Comparison of ENCODE assay signal across 18 cellular contexts in the genomic region with DNA sequence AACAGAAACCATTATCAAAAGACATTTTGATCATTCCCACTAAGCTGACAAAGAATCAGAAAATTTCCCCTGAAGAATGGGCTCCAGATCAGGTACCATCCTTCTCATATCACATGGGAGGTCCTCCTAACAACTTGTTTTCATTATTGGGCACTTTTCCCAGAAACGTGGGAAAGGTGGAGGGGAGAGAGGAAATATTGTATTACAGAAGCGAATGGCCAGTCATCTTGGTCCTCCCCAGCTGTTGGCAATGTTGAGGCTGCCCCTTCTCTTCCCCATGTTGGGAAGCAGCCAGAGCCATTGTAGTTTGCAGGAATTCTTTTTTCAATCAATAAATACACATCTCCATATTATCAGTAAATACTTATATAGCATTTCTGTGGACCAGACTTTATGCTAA.
"Had no signal": no experiment of that assay in that cellular context is flagged by ENCODE, and none has a peak within 500 bp of the region (broad histone marks: within the 10 kb centered on the region; RNA-seq: fewer than 3 reads in every experiment).

No MANE protein-coding gene starts in this region.

- H3K4me1 Mint-ChIP-seq: activated CD4-positive, alpha-beta T cell treated with anti-CD3 and anti-CD28 coated beads, Interleukin-2, amount 10 ng/mL, durations not matched to agents 24 days and 14 days; activated naive CD8-positive, alpha-beta T cell treated with anti-CD3 and anti-CD28 coated beads, Interleukin-2, amount 10 ng/mL, durations not matched to agents 7 days and 5 days had no signal

- H3K4me3 Mint-ChIP-seq: activated CD4-positive, alpha-beta T cell treated with anti-CD3 and anti-CD28 coated beads, Interleukin-2, amount 10 ng/mL, durations not matched to agents 24 days and 14 days; activated CD8-positive, alpha-beta T cell treated with anti-CD3 and anti-CD28 coated beads for 36 hours; activated naive CD8-positive, alpha-beta T cell treated with anti-CD3 and anti-CD28 coated beads, Interleukin-2, amount 10 ng/mL, durations not matched to agents 7 days and 5 days; activated T-cell treated with anti-CD3 and anti-CD28 coated beads, Interleukin-2, amount 50 U/mL, for 24 hours; effector memory CD8-positive, alpha-beta T cell; memory B cell; naive B cell had no signal

- H3K27me3 ChIP-seq: right atrium auricular region had no signal

- H3K4me1 ChIP-seq: prostate gland had no signal

- H3K27ac ChIP-seq: prostate gland had no signal

- H3K27me3 Mint-ChIP-seq: activated CD4-positive, alpha-beta T cell treated with anti-CD3 and anti-CD28 coated beads, Interleukin-2, amount 10 ng/mL, durations not matched to agents 24 days and 14 days; activated CD8-positive, alpha-beta T cell treated with anti-CD3 and anti-CD28 coated beads for 36 hours; activated naive CD8-positive, alpha-beta T cell treated with anti-CD3 and anti-CD28 coated beads, Interleukin-2, amount 10 ng/mL, durations not matched to agents 7 days and 5 days; activated T-cell treated with anti-CD3 and anti-CD28 coated beads, Interleukin-2, amount 50 U/mL, for 24 hours; effector memory CD8-positive, alpha-beta T cell; memory B cell had no signal

- ATAC-seq: activated CD8-positive, alpha-beta T cell treated with anti-CD3 and anti-CD28 coated beads for 36 hours; effector memory CD8-positive, alpha-beta T cell; left ventricle myocardium superior; mucosa of descending colon had no signal

- H3K9me3 ChIP-seq: mucosa of descending colon, prostate gland, right atrium auricular region had no signal

- H3K36me3 ChIP-seq: prostate gland, right atrium auricular region had no signal

- H3K36me3 Mint-ChIP-seq: activated naive CD8-positive, alpha-beta T cell treated with anti-CD3 and anti-CD28 coated beads, Interleukin-2, amount 10 ng/mL, durations not matched to agents 7 days and 5 days; memory B cell; naive B cell had no signal

- H3K9me3 Mint-ChIP-seq: activated CD4-positive, alpha-beta T cell treated with anti-CD3 and anti-CD28 coated beads, Interleukin-2, amount 10 ng/mL, durations not matched to agents 24 days and 14 days; activated CD8-positive, alpha-beta T cell treated with anti-CD3 and anti-CD28 coated beads for 36 hours; activated T-cell treated with anti-CD3 and anti-CD28 coated beads, Interleukin-2, amount 50 U/mL, for 24 hours; activated T-helper 2 cell treated with anti-CD3 and anti-CD28 coated beads, Interferon-gamma antibody, Interleukin-2, Interleukin-4, amounts not matched to agents 10 μg/mL and 5 μg/mL and 100 μg/mL, durations not matched to agents 14 hours and 24 hours and 36 hours; memory B cell had no signal

- H3K27ac Mint-ChIP-seq: activated CD4-positive, alpha-beta T cell treated with anti-CD3 and anti-CD28 coated beads, Interleukin-2, amount 10 ng/mL, durations not matched to agents 24 days and 14 days; activated CD8-positive, alpha-beta T cell treated with anti-CD3 and anti-CD28 coated beads for 36 hours; activated naive CD8-positive, alpha-beta T cell treated with anti-CD3 and anti-CD28 coated beads, Interleukin-2, amount 10 ng/mL, durations not matched to agents 7 days and 5 days; activated T-cell treated with anti-CD3 and anti-CD28 coated beads, Interleukin-2, amount 50 U/mL, for 24 hours; activated T-helper 2 cell treated with anti-CD3 and anti-CD28 coated beads, Interferon-gamma antibody, Interleukin-2, Interleukin-4, amounts not matched to agents 10 μg/mL and 5 μg/mL and 100 μg/mL, durations not matched to agents 14 hours and 24 hours and 36 hours; effector memory CD8-positive, alpha-beta T cell; memory B cell had no signal

- DNase-seq: activated CD4-positive, alpha-beta T cell treated with anti-CD3 and anti-CD28 coated beads, Interleukin-2, amount 10 ng/mL, durations not matched to agents 24 days and 14 days; activated CD8-positive, alpha-beta T cell treated with anti-CD3 and anti-CD28 coated beads for 36 hours; activated naive CD4-positive, alpha-beta T cell treated with Interleukin-2 at 50 U/mL for 16 hours; activated naive CD8-positive, alpha-beta T cell treated with anti-CD3 and anti-CD28 coated beads, Interleukin-2, amount 10 ng/mL, durations not matched to agents 7 days and 5 days; activated T-cell treated with anti-CD3 and anti-CD28 coated beads, Interleukin-2, amount 50 U/mL, for 24 hours; amygdala; effector memory CD8-positive, alpha-beta T cell; left ventricle myocardium superior; mucosa of descending colon; naive B cell; stimulated activated CD4-positive, alpha-beta T cell treated with anti-CD3 and anti-CD28 coated beads, Interleukin-12 subunit alpha, Interleukin-12 subunit beta, amount 100 ng/mL, for 4 hours; stimulated activated CD4-positive, alpha-beta T cell treated with anti-CD3 and anti-CD28 coated beads, Interleukin-1b, Interleukin-23, amount 100 ng/mL, for 48 hours; stimulated activated CD8-positive, alpha-beta memory T cell treated with anti-CD3 and anti-CD28 coated beads, Interleukin-4, amount 100 ng/mL, for 48 hours; stimulated activated naive CD4-positive, alpha-beta T cell had no signal

- H3K4me3 ChIP-seq: mucosa of descending colon, prostate gland, right atrium auricular region had no signal
